Comparison of ENCODE assay signal across 18 cellular contexts in the genomic region with DNA sequence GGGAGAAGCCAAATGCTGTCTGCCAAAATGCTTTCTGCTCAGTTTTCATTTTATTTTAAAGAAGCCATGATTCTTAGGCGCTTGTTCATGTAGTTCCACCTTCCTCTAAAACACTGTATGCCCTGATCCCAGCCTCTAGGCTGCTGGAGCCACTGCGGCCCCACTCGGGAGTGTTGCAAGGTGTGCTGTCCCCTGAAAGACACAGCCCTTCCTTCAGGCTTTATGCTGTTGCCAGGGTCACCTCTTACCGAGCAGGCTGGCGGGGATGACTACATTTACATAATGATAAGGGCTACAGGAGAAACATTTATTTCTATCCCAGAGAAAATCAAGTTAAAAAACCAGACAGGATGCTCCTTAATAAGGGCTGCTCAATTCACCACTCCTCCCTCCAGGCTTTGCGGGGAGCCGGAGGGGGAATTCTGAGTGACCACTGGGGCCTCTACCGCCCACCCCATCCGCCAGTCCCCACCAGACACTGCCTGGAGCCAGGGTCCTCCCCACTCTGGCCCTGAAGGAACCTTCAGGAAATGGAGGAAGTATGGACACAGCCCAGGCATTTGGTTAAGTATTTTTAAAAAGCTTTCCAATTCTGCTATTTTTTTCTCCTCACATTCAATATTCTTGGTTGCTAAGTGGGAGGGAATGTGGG.
DNase-seq lines count a peak whose midpoint lies in the region; ATAC-seq and TF ChIP-seq lines count a peak whose summit lies in the region.
"Had no signal": no experiment of that assay in that cellular context is flagged by ENCODE, and none has a peak within 500 bp of the region (broad histone marks: within the 10 kb centered on the region; RNA-seq: fewer than 3 reads in every experiment).

No MANE protein-coding gene starts in this region.

- WGBS in ectodermal cell, 2 experiments: 56 to 58% methylated on average over 9 of the region's 9 CpGs

- no peak for ATAC-seq in HG03135 (IDR thresholded peaks at IDR 0.05; ENCODE audit: unreplicated experiment)
- ATAC-seq in HG03025 (IDR thresholded peaks at IDR 0.05; ENCODE audit: low FRiP score, unreplicated experiment): no peak
- no peak for ATAC-seq in GM19351 (IDR thresholded peaks at IDR 0.05; ENCODE audit: unreplicated experiment)
- ATAC-seq: activated naive CD8-positive, alpha-beta T cell treated with anti-CD3 and anti-CD28 coated beads, Interleukin-2, amount 50 U/mL, for 24 hours had no signal

- DNase-seq in NT2/D1 (ENCODE audit: low read depth, low spot score) (no peak), mesothelial cell of epicardium (ENCODE audit: low spot score in 2 of 2, unreplicated experiment in 2 of 2) (no peak)
- no peak for DNase-seq in stimulated activated CD4-positive, alpha-beta T cell treated with anti-CD3 and anti-CD28 coated beads, Interleukin-1b, Interleukin-23, amount 100 ng/mL, for 48 hours
- DNase-seq: activated CD4-positive, alpha-beta memory T cell treated with anti-CD3 and anti-CD28 coated beads for 36 hours; activated naive CD8-positive, alpha-beta T cell treated with anti-CD3 and anti-CD28 coated beads, Interleukin-2, amount 50 U/mL, for 24 hours; AML-193; central memory CD4-positive, alpha-beta T cell; HCEC 1CT; stimulated activated CD4-positive, alpha-beta T cell treated with anti-CD3 and anti-CD28 coated beads, Interleukin-4, amount 100 ng/mL, for 4 hours had no signal

- no peak overlapping the region for H3K4me3 ChIP-seq in NT2/D1 (ENCODE audit: insufficient read length, low read depth)
- no peak overlapping the region for H3K4me3 ChIP-seq in ectodermal cell (ENCODE audit: insufficient read depth, low read depth, low read length)
- peak overlapping the region in 2 of 5 donors; percentile 13 to 29 for H3K4me3 ChIP-seq in subcutaneous abdominal adipose tissue (ENCODE audit: low read depth in 1 of 5, low read length in 5 of 5)
- H3K4me3 ChIP-seq: tibial nerve had no signal

- peaks cover 7% of the 10 kb centered on the region for H3K36me3 Mint-ChIP-seq in mesothelial cell of epicardium
- H3K36me3 Mint-ChIP-seq: activated CD4-positive, alpha-beta memory T cell treated with anti-CD3 and anti-CD28 coated beads for 36 hours; memory B cell had no signal

- H3K9ac ChIP-seq in NT2/D1 (ENCODE audit: insufficient read length, low read depth): peak overlapping the region; percentile 21
- peak overlapping the region in 1 of 5 donors; percentile 28 for H3K9ac ChIP-seq in subcutaneous abdominal adipose tissue (ENCODE audit: low read length in 5 of 5)

- peaks cover 24% of the 10 kb centered on the region for H3K4me1 Mint-ChIP-seq in mesothelial cell of epicardium
- H3K4me1 Mint-ChIP-seq: activated naive CD8-positive, alpha-beta T cell treated with anti-CD3 and anti-CD28 coated beads, Interleukin-2, amount 50 U/mL, for 24 hours; memory B cell had no signal

- H3K27ac ChIP-seq in ectodermal cell (ENCODE audit: insufficient read depth, low read depth, low read length, poor library complexity, severe bottlenecking): peak overlapping the region; percentile 5
- peak overlapping the region; percentile 75 for H3K27ac ChIP-seq in subcutaneous abdominal adipose tissue (ENCODE audit: low read depth, low read length)
- H3K27ac ChIP-seq: epithelial cell of prostate, neutrophil, tibial nerve had no signal

- no peaks in the 10 kb centered on the region for H3K9me3 Mint-ChIP-seq in mesothelial cell of epicardium
- H3K9me3 Mint-ChIP-seq: activated CD4-positive, alpha-beta memory T cell treated with anti-CD3 and anti-CD28 coated beads for 36 hours; activated naive CD8-positive, alpha-beta T cell treated with anti-CD3 and anti-CD28 coated beads, Interleukin-2, amount 50 U/mL, for 24 hours; memory B cell had no signal

- H3K27me3 ChIP-seq in NT2/D1 (ENCODE audit: insufficient read depth, insufficient read length) (no peaks in the 10 kb centered on the region), ectodermal cell (ENCODE audit: control insufficient read depth, insufficient read depth, low read length, poor library complexity, severe bottlenecking) (no peaks in the 10 kb centered on the region), subcutaneous abdominal adipose tissue (ENCODE audit: control insufficient read depth in 5 of 5, insufficient read depth in 4 of 5, low read length in 5 of 5) (no peaks in the 10 kb centered on the region)
- H3K27me3 ChIP-seq: neutrophil, tibial nerve had no signal

- H3K9me3 ChIP-seq in NT2/D1 (ENCODE audit: insufficient read depth, low read length): no peaks in the 10 kb centered on the region
- H3K9me3 ChIP-seq in ectodermal cell (ENCODE audit: control insufficient read depth, low read length): no peaks in the 10 kb centered on the region
- H3K9me3 ChIP-seq in subcutaneous abdominal adipose tissue (ENCODE audit: control insufficient read depth in 5 of 5, low read length in 5 of 5): no peaks in the 10 kb centered on the region
- H3K9me3 ChIP-seq: neutrophil, tibial nerve had no signal

- peak overlapping the region; percentile 88 for H3K27ac Mint-ChIP-seq in mesothelial cell of epicardium
- H3K27ac Mint-ChIP-seq: activated CD4-positive, alpha-beta memory T cell treated with anti-CD3 and anti-CD28 coated beads for 36 hours; activated naive CD8-positive, alpha-beta T cell treated with anti-CD3 and anti-CD28 coated beads, Interleukin-2, amount 50 U/mL, for 24 hours; memory B cell had no signal

- H3K27me3 Mint-ChIP-seq in mesothelial cell of epicardium (ENCODE audit: low read depth): no peaks in the 10 kb centered on the region
- H3K27me3 Mint-ChIP-seq: activated CD4-positive, alpha-beta memory T cell treated with anti-CD3 and anti-CD28 coated beads for 36 hours; activated naive CD8-positive, alpha-beta T cell treated with anti-CD3 and anti-CD28 coated beads, Interleukin-2, amount 50 U/mL, for 24 hours had no signal

- H3K36me3 ChIP-seq in NT2/D1 (ENCODE audit: insufficient read depth, insufficient read length, low read length) (peaks cover 5% of the 10 kb centered on the region), ectodermal cell (ENCODE audit: control insufficient read depth, insufficient read depth, low read length) (no peaks in the 10 kb centered on the region), subcutaneous abdominal adipose tissue (ENCODE audit: control insufficient read depth in 5 of 5, insufficient read depth in 5 of 5, low read length in 5 of 5) (peaks cover 7 to 46% (median 12%) of the 10 kb centered on the region in 5 donors)

- peaks cover 2% of the 10 kb centered on the region for H3K4me1 ChIP-seq in NT2/D1 (ENCODE audit: insufficient read depth, insufficient read length)
- peaks cover 24% of the 10 kb centered on the region for H3K4me1 ChIP-seq in ectodermal cell (ENCODE audit: control insufficient read depth, insufficient read depth, low read length)
- peaks cover 0 to 62% (median 25%) of the 10 kb centered on the region in 5 donors for H3K4me1 ChIP-seq in subcutaneous abdominal adipose tissue (ENCODE audit: control insufficient read depth in 5 of 5, insufficient read depth in 5 of 5, low read length in 5 of 5)

- peak overlapping the region; percentile 33 for H3K4me3 Mint-ChIP-seq in mesothelial cell of epicardium
- H3K4me3 Mint-ChIP-seq: activated CD4-positive, alpha-beta memory T cell treated with anti-CD3 and anti-CD28 coated beads for 36 hours; activated naive CD8-positive, alpha-beta T cell treated with anti-CD3 and anti-CD28 coated beads, Interleukin-2, amount 50 U/mL, for 24 hours; memory B cell had no signal

- TF ChIP-seq CTCF in mesothelial cell of epicardium (IDR thresholded peaks at IDR 0.05; ENCODE audit: unreplicated experiment): no peak
